ENCODE assay signal across 9 cellular contexts in genomic region chr7:36670585-36671431, GRCh38. TPM values are rescaled to one million over a fixed set of nuclear protein-coding genes. Genes with fewer than 3 reads are reported as not detected.
DNase-seq lines count a peak whose midpoint lies in the region; ATAC-seq and TF ChIP-seq lines count a peak whose summit lies in the region.
"Had no signal": no experiment of that assay in that cellular context is flagged by ENCODE, and none has a peak within 500 bp of the region (broad histone marks: within the 10 kb centered on the region; RNA-seq: fewer than 3 reads in every experiment).

No MANE protein-coding gene starts in this region.

- no peaks in the 10 kb centered on the region for H3K9me3 ChIP-seq in mesenchymal stem cell (ENCODE audit: control insufficient read depth, low read length)
- H3K9me3 ChIP-seq: BLaER1 had no signal

- H3K23ac ChIP-seq in mesenchymal stem cell (ENCODE audit: low read length in 2 of 2), result no peak overlapping the region

- H3K18ac ChIP-seq in mesenchymal stem cell (ENCODE audit: low read depth in 1 of 2, low read length in 2 of 2), result no peak overlapping the region

- no peak overlapping the region for H4K8ac ChIP-seq in mesenchymal stem cell (ENCODE audit: low read length)

- no peaks in the 10 kb centered on the region for H3K4me1 ChIP-seq in mesenchymal stem cell (ENCODE audit: control insufficient read depth, insufficient read depth, low read depth, low read length)
- H3K4me1 ChIP-seq: BLaER1 had no signal

- H2BK120ac ChIP-seq in mesenchymal stem cell (ENCODE audit: low read depth, low read length), result no peak overlapping the region

- intact Hi-C loops in dorsolateral prefrontal cortex (cut with DNase I), result loop anchor here (5.0 kb wide), 4 partner anchors 184 to 511 kb away; no protein-coding TSS in a partner anchor

- H3K4ac ChIP-seq in mesenchymal stem cell (ENCODE audit: low read depth in 1 of 2, low read length in 2 of 2), result no peak overlapping the region

- H2BK15ac ChIP-seq in mesenchymal stem cell (ENCODE audit: low read depth, poor library complexity, severe bottlenecking), result no peak overlapping the region

- no peak overlapping the region for H2BK5ac ChIP-seq in mesenchymal stem cell (ENCODE audit: low read depth, low read length, poor library complexity, severe bottlenecking)

- no peaks in the 10 kb centered on the region for H3K36me3 ChIP-seq in mesenchymal stem cell (ENCODE audit: control insufficient read depth in 1 of 2, insufficient read depth in 2 of 2, low read depth in 1 of 2, low read length in 2 of 2)
- H3K36me3 ChIP-seq: BLaER1 had no signal

- H2AFZ ChIP-seq in mesenchymal stem cell (ENCODE audit: low read depth, low read length), result no peak overlapping the region

- H3K27ac ChIP-seq in dorsolateral prefrontal cortex (no peak overlapping the region), mesenchymal stem cell (ENCODE audit: low read length, poor library complexity, severe bottlenecking) (no peak overlapping the region)
- H3K27ac ChIP-seq: BLaER1 had no signal

- H2BK12ac ChIP-seq in mesenchymal stem cell (ENCODE audit: low read length in 2 of 2), result no peak overlapping the region

- DNase-seq in NCI-H524 (lab: John Stamatoyannopoulos, UW) (peak; percentile 55 to 72), NCI-H524 treated with DMSO at 0.1 percent for 48 hours (lab: John Stamatoyannopoulos, UW) (no peak), NCI-H526 treated with DMSO at 0.1 percent for 48 hours (lab: John Stamatoyannopoulos, UW) (peak; percentile 13), dorsolateral prefrontal cortex (peak in 9 of 10 donors; percentile 23 to 60 (median 49)), mesenchymal stem cell (peak; percentile 67)
- DNase-seq in activated CD4-positive, alpha-beta T cell treated with anti-CD3 and anti-CD28 coated beads, Interleukin-2, amount 50 U/mL, for 48 hours, result peak; percentile 71 to 77
- peak; percentile 81 for DNase-seq in stimulated activated CD8-positive, alpha-beta memory T cell treated with anti-CD3 and anti-CD28 coated beads, Interleukin-4, amount 100 ng/mL, for 48 hours

- TF ChIP-seq CTCF in dorsolateral prefrontal cortex (IDR thresholded peaks at IDR 0.05 in 54 of 56, conservative IDR thresholded peaks at IDR 0.05 in 2 of 56; ENCODE audit: low read depth in 1 of 56, partially characterized antibody in 56 of 56), result peak; percentile 56 to 90 (median 84)

- H3K9ac ChIP-seq in mesenchymal stem cell (ENCODE audit: low read length), result no peak overlapping the region
- H3K9ac ChIP-seq: BLaER1 had no signal

- no peak overlapping the region for H3K4me2 ChIP-seq in mesenchymal stem cell (ENCODE audit: low read length, poor library complexity, severe bottlenecking)
- H3K4me2 ChIP-seq: BLaER1 had no signal

- peak; percentile 61 for ATAC-seq in HG03103 (IDR thresholded peaks at IDR 0.05; ENCODE audit: low read depth, unreplicated experiment)

- WGBS in mesenchymal stem cell, result 87% methylated on average over 17 of the region's 17 CpGs

- H3K79me1 ChIP-seq in mesenchymal stem cell (replicated peaks; ENCODE audit: low read length, poor library complexity, severe bottlenecking), result no peaks in the 10 kb centered on the region

- no peak overlapping the region for H2AK5ac ChIP-seq in mesenchymal stem cell (ENCODE audit: low read length, severe bottlenecking)

- H4K91ac ChIP-seq in mesenchymal stem cell (ENCODE audit: low read length), result no peak overlapping the region

- H3K4me3 ChIP-seq in dorsolateral prefrontal cortex (no peak overlapping the region), mesenchymal stem cell (ENCODE audit: insufficient read depth in 1 of 2, low read depth in 1 of 2, low read length in 2 of 2) (no peak overlapping the region)
- H3K4me3 ChIP-seq: BLaER1 had no signal

- no peak overlapping the region for H3K14ac ChIP-seq in mesenchymal stem cell (ENCODE audit: low read length in 2 of 2)

- no peaks in the 10 kb centered on the region for H3K27me3 ChIP-seq in dorsolateral prefrontal cortex
- peaks cover 0 to 6% of the 10 kb centered on the region in 2 experiments for H3K27me3 ChIP-seq in mesenchymal stem cell (ENCODE audit: control insufficient read depth in 1 of 2, insufficient read depth in 1 of 2, low read length in 2 of 2)
- H3K27me3 ChIP-seq: BLaER1 had no signal

RNA-seq across cellular contexts. Expression of gene AOAH, which starts 53.5 kb away (rescaled TPM):
- 10 to 100 TPM in 23 of 120 experiments, 1 to 10 TPM in 97; 1.6 to 23.2 (median 7.2) TPM for total RNA-seq in dorsolateral prefrontal cortex
- polyA plus RNA-seq in mesenchymal stem cell (2013, experiment 1 of 2), result not detected
- not detected for polyA plus RNA-seq in mesenchymal stem cell (2013, experiment 2 of 2)
